1 cellular context compared by ENCODE assay signal in the genomic region with DNA sequence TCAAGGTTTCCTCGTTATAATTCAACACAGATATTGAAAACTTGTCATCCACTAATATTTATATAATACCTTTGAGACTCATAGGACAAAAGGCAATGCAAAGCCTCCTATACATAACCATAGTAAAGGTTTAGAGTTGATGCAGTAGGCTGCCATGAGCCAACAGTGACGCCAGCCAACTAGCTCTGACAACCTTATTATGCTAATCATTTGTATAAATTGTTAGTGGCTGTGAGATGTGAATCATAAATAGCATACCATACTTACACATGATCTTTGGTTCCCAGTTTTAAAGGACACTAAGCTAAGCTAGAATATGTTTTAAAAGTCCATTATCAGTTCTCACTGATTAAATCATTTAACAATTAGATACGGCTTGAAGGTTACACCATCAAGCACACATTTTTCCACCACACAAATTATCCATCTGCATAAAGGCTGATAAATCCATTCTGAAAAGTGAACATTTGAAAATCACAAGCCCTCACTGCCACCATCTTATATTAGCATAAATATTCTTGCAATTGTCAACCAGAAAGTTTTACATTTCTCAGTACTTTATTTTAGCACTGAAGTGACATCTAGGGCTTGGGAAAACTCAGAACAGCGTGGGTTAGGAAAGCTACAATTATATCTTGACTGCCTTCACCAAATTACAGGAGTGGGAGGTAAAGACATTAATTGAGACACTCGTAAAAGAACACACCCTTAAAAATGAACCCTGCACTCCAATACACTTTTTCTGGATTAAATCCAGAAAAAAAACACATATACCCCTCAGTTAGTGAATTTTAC.
TF ChIP-seq lines count a peak whose summit lies in the region.

No MANE protein-coding gene starts in this region.

TF ChIP-seq in SK-N-SH, 30 proteins besides CTCF, POLR2A, EP300 and RAD21:
- TF ChIP-seq, protein P1, sequence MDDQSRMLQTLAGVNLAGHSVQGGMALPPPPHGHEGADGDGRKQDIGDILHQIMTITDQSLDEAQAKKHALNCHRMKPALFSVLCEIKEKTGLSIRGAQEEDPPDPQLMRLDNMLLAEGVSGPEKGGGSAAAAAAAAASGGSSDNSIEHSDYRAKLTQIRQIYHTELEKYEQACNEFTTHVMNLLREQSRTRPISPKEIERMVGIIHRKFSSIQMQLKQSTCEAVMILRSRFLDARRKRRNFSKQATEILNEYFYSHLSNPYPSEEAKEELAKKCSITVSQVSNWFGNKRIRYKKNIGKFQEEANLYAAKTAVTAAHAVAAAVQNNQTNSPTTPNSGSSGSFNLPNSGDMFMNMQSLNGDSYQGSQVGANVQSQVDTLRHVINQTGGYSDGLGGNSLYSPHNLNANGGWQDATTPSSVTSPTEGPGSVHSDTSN (IDR thresholded peaks at IDR 0.05) = peak; percentile 29; the same call in 1 of the 2 replicates
- TF ChIP-seq SMC3 (IDR thresholded peaks at IDR 0.05; ENCODE audit: low read depth, low read length) = 0 out of 2 replicates have a peak, but pooled peaks have one; percentile 9
- TF ChIP-seq FOSL2 (IDR thresholded peaks at IDR 0.05; ENCODE audit: borderline replicate concordance, low read depth) = 0 out of 2 replicates have a peak, but pooled peaks have one; percentile 13
- TF ChIP-seq, protein P2, sequence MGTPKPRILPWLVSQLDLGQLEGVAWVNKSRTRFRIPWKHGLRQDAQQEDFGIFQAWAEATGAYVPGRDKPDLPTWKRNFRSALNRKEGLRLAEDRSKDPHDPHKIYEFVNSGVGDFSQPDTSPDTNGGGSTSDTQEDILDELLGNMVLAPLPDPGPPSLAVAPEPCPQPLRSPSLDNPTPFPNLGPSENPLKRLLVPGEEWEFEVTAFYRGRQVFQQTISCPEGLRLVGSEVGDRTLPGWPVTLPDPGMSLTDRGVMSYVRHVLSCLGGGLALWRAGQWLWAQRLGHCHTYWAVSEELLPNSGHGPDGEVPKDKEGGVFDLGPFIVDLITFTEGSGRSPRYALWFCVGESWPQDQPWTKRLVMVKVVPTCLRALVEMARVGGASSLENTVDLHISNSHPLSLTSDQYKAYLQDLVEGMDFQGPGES (IDR thresholded peaks at IDR 0.05; ENCODE audit: low read depth, low read length) = no peak
- TF ChIP-seq RXRA (IDR thresholded peaks at IDR 0.05; ENCODE audit: borderline replicate concordance, low read depth) = 0 out of 2 replicates have a peak, but pooled peaks have one; percentile 11
